Comparison of ENCODE assay signal across 26 cellular contexts in the genomic region with DNA sequence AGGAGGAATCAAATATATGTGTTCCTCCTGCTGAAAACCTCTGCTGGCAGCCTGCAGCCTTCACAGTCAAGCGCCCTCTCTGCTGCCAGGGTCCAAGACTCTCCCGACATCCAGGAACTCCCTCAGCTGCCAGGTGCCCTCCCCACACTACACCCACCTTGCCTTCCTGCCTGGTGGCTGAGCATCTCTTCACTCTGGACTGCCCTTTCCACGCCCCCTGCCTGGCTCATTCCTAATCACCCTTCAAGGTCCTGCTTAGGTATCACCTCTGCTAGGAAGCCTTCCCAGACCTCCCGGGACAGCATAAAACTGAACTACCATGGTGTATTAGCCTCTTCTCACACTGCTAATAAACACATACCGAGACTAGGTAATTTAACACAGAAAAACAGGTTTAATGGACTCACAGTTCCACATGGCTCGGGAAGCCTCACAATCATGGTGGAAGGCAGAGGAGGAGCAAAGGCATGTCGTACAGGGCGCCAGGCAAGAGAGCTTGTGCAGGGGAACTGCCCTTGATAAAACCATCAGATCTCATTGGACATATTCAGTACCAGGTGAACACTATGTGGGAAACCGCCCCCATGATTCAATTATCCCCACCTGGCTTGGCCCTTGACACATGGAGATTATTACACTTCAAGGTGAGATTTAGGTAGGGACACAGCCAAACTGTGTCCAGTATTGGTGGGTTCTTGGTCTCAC. TPM values are rescaled to one million over a fixed set of nuclear protein-coding genes. Genes with fewer than 3 reads are reported as not detected.
"Had no signal": no experiment of that assay in that cellular context is flagged by ENCODE, and none has a peak within 500 bp of the region (broad histone marks: within the 10 kb centered on the region; RNA-seq: fewer than 3 reads in every experiment).

No MANE protein-coding gene starts in this region.

- H3K4me3 ChIP-seq: cardiac muscle cell, MG63, SJSA1 had no signal

- H3K27ac ChIP-seq: brain microvascular endothelial cell, cardiac muscle cell, SJSA1 had no signal

- H3K36me3 ChIP-seq: brain microvascular endothelial cell, cardiac muscle cell, MG63, SJSA1 had no signal

- DNase-seq: activated B cell treated with CpG ODN at 0.5 μM for 24 hours; activated CD4-positive, alpha-beta T cell treated with anti-CD3 and anti-CD28 coated beads for 1 hour; activated CD4-positive, alpha-beta T cell treated with anti-CD3 and anti-CD28 coated beads, Interleukin-2, amount 10 ng/mL, durations not matched to agents 24 days and 14 days; activated CD4-positive, alpha-beta T cell treated with anti-CD3 and anti-CD28 coated beads, Interleukin-2, amount 50 U/mL, for 48 hours; activated gamma-delta T cell; activated naive CD4-positive, alpha-beta T cell treated with anti-CD3 and anti-CD28 coated beads, Interleukin-2, amount 10 ng/mL, durations not matched to agents 7 days and 5 days; activated naive CD8-positive, alpha-beta T cell treated with anti-CD3 and anti-CD28 coated beads for 36 hours; activated T-cell treated with anti-CD3 and anti-CD28 coated beads for 4 hours; activated T-cell treated with anti-CD3 and anti-CD28 coated beads, Interleukin-2, amount 50 U/mL, for 48 hours; brain microvascular endothelial cell; cerebellar nuclear complex; MG63; MV-4-11; NCI-H1092 treated with DMSO at 0.1 percent for 48 hours; NCI-H1417 treated with DMSO at 0.1 percent for 48 hours; NCI-H1694; NCI-H2081; NCI-H510A treated with DMSO at 0.1 percent for 48 hours; PC-3; SHP77 had no signal

- H3K4me1 ChIP-seq: SJSA1 had no signal

- H3K9me3 ChIP-seq: MG63, SJSA1 had no signal

- FAIRE-seq: colon, RCC 7860 had no signal

- H3K27me3 ChIP-seq: brain microvascular endothelial cell, cardiac muscle cell, MG63, SJSA1 had no signal

- ATAC-seq: activated T-helper 17 cell treated with anti-CD3 and anti-CD28 coated beads, Interleukin-2, amount 50 U/mL, for 72 hours; PC-3; SK-N-SH treated with all-trans-retinoic acid at 6 μM for 48 hours had no signal

RNA-seq across cellular contexts. Expression of gene LDLRAD1, which starts 15.3 kb away (rescaled TPM):
- total RNA-seq: activated B cell treated with CpG ODN at 0.5 μM for 24 hours; activated CD4-positive, alpha-beta T cell treated with anti-CD3 and anti-CD28 coated beads, Interleukin-2, amount 10 ng/mL, durations not matched to agents 24 days and 14 days; activated naive CD8-positive, alpha-beta T cell treated with anti-CD3 and anti-CD28 coated beads for 36 hours; activated T-helper 17 cell treated with anti-CD3 and anti-CD28 coated beads, Interleukin-2, amount 50 U/mL, for 72 hours; cardiac muscle cell; PC-3; SJSA1 had no signal
